In genomic region chr5:10579537-10580521, GRCh38 we compare ENCODE assay signal across 9 cellular contexts. TPM values are rescaled to one million over a fixed set of nuclear protein-coding genes. Genes with fewer than 3 reads are reported as not detected.
DNase-seq lines count a peak whose midpoint lies in the region; ATAC-seq and TF ChIP-seq lines count a peak whose summit lies in the region.
"Had no signal": no experiment of that assay in that cellular context is flagged by ENCODE, and none has a peak within 500 bp of the region (broad histone marks: within the 10 kb centered on the region; RNA-seq: fewer than 3 reads in every experiment).

No MANE protein-coding gene starts in this region.

- H2BK12ac ChIP-seq in mesenchymal stem cell (ENCODE audit: low read length in 2 of 2), result no peak overlapping the region

- no peak for DNase-seq in activated T-helper 2 cell treated with anti-CD3 and anti-CD28 coated beads, Interferon-gamma antibody, Interleukin-2, Interleukin-4, amounts not matched to agents 10 μg/mL and 5 μg/mL and 100 μg/mL, durations not matched to agents 14 hours and 24 hours and 36 hours (ENCODE audit: low spot score)
- DNase-seq in mesenchymal stem cell, result no peak
- DNase-seq in SJCRH30, result no peak
- no peak for DNase-seq in DMS153 treated with DMSO at 0.1 percent for 48 hours (lab: John Stamatoyannopoulos, UW; ENCODE audit: unreplicated experiment)
- no peak for DNase-seq in posterior vena cava (ENCODE audit: low spot score)
- DNase-seq: sigmoid colon had no signal

- H3K23ac ChIP-seq in mesenchymal stem cell (ENCODE audit: low read length in 2 of 2), result no peak overlapping the region

- H3K4me3 ChIP-seq in DOHH2 (ENCODE audit: low read length) (peak overlapping the region; percentile 60), mesenchymal stem cell (ENCODE audit: insufficient read depth in 1 of 2, low read depth in 1 of 2, low read length in 2 of 2) (no peak overlapping the region), SJCRH30 (no peak overlapping the region)
- H3K4me3 ChIP-seq: sigmoid colon had no signal

- peaks cover 9% of the 10 kb centered on the region; the same call in 1 of the 2 replicates for H3K27me3 ChIP-seq in DOHH2 (ENCODE audit: control insufficient read depth, low read length)
- no peaks in the 10 kb centered on the region for H3K27me3 ChIP-seq in mesenchymal stem cell (ENCODE audit: control insufficient read depth in 1 of 2, insufficient read depth in 1 of 2, low read length in 2 of 2)
- no peaks in the 10 kb centered on the region for H3K27me3 ChIP-seq in SJCRH30

- TF ChIP-seq CTCF in DOHH2 (IDR thresholded peaks at IDR 0.05; ENCODE audit: low read depth, low read length, poor library complexity, severe bottlenecking), result no peak

- H3K36me3 Mint-ChIP-seq in activated T-helper 2 cell treated with anti-CD3 and anti-CD28 coated beads, Interferon-gamma antibody, Interleukin-2, Interleukin-4, amounts not matched to agents 10 μg/mL and 5 μg/mL and 100 μg/mL, durations not matched to agents 14 hours and 24 hours and 36 hours (ENCODE audit: low read depth), result peaks cover 17% of the 10 kb centered on the region

- H2AK5ac ChIP-seq in mesenchymal stem cell (ENCODE audit: low read length, severe bottlenecking), result no peak overlapping the region

- H2AFZ ChIP-seq in mesenchymal stem cell (ENCODE audit: low read depth, low read length), result no peak overlapping the region

- intact Hi-C loops in activated T-helper 2 cell treated with anti-CD3 and anti-CD28 coated beads, Interferon-gamma antibody, Interleukin-2, Interleukin-4, amounts not matched to agents 10 μg/mL and 5 μg/mL and 100 μg/mL, durations not matched to agents 14 hours and 24 hours and 36 hours (cut with micrococcal nuclease), result loop anchor here (1.0 to 2.0 kb wide), 3 partner anchors 15 to 55 kb away; partner anchors contain the start of gene ANKRD33B
- intact Hi-C loops in posterior vena cava (cut with DNase I), result no loop called here

- H3K4me2 ChIP-seq in DOHH2 (ENCODE audit: low read length) (peak overlapping the region; percentile 84), mesenchymal stem cell (ENCODE audit: low read length, poor library complexity, severe bottlenecking) (no peak overlapping the region)

- no peak overlapping the region for H2BK120ac ChIP-seq in mesenchymal stem cell (ENCODE audit: low read depth, low read length)

- ATAC-seq in GM19035 (IDR thresholded peaks at IDR 0.05; ENCODE audit: unreplicated experiment) (peak; percentile 52), HG03060 (IDR thresholded peaks at IDR 0.05; ENCODE audit: low read depth, unreplicated experiment) (peak; percentile 27)

- peak overlapping the region; percentile 47 for H3K27ac Mint-ChIP-seq in activated T-helper 2 cell treated with anti-CD3 and anti-CD28 coated beads, Interferon-gamma antibody, Interleukin-2, Interleukin-4, amounts not matched to agents 10 μg/mL and 5 μg/mL and 100 μg/mL, durations not matched to agents 14 hours and 24 hours and 36 hours

- no peak overlapping the region for H4K91ac ChIP-seq in mesenchymal stem cell (ENCODE audit: low read length)

- no peak overlapping the region for H3K9ac ChIP-seq in mesenchymal stem cell (ENCODE audit: low read length)

- H3K27me3 Mint-ChIP-seq in activated T-helper 2 cell treated with anti-CD3 and anti-CD28 coated beads, Interferon-gamma antibody, Interleukin-2, Interleukin-4, amounts not matched to agents 10 μg/mL and 5 μg/mL and 100 μg/mL, durations not matched to agents 14 hours and 24 hours and 36 hours (ENCODE audit: low read depth), result peaks cover 5% of the 10 kb centered on the region

- H3K14ac ChIP-seq in mesenchymal stem cell (ENCODE audit: low read length in 2 of 2), result no peak overlapping the region

- H3K4me1 ChIP-seq in DOHH2 (ENCODE audit: control insufficient read depth, low read length), result peaks cover 84% of the 10 kb centered on the region
- H3K4me1 ChIP-seq in mesenchymal stem cell (ENCODE audit: control insufficient read depth, insufficient read depth, low read depth, low read length), result peaks cover 10% of the 10 kb centered on the region
- peaks cover 16% of the 10 kb centered on the region for H3K4me1 ChIP-seq in SJCRH30

- H3K36me3 ChIP-seq in DOHH2 (ENCODE audit: control insufficient read depth, low read length), result no peaks in the 10 kb centered on the region
- H3K36me3 ChIP-seq in mesenchymal stem cell (ENCODE audit: control insufficient read depth in 1 of 2, insufficient read depth in 2 of 2, low read depth in 1 of 2, low read length in 2 of 2), result peaks cover 0 to 10% of the 10 kb centered on the region in 2 experiments
- H3K36me3 ChIP-seq in SJCRH30, result no peaks in the 10 kb centered on the region
- H3K36me3 ChIP-seq: sigmoid colon had no signal

- H3K4me3 Mint-ChIP-seq in activated T-helper 2 cell treated with anti-CD3 and anti-CD28 coated beads, Interferon-gamma antibody, Interleukin-2, Interleukin-4, amounts not matched to agents 10 μg/mL and 5 μg/mL and 100 μg/mL, durations not matched to agents 14 hours and 24 hours and 36 hours (ENCODE audit: low read depth), result peak overlapping the region; percentile 35

- H3K27ac ChIP-seq in DOHH2 (ENCODE audit: low read depth, low read length) (peak overlapping the region; percentile 42), mesenchymal stem cell (ENCODE audit: low read length, poor library complexity, severe bottlenecking) (no peak overlapping the region), SJCRH30 (no peak overlapping the region)
- H3K27ac ChIP-seq: sigmoid colon had no signal

- no peak overlapping the region for H3K18ac ChIP-seq in mesenchymal stem cell (ENCODE audit: low read depth in 1 of 2, low read length in 2 of 2)

- peaks cover 7% of the 10 kb centered on the region for H3F3A ChIP-seq in DOHH2 (ENCODE audit: control insufficient read depth, insufficient read depth)

- 90% methylated on average over 6 of the region's 8 CpGs for WGBS in mesenchymal stem cell

- no peaks in the 10 kb centered on the region for H3K79me2 ChIP-seq in DOHH2 (ENCODE audit: control insufficient read depth, low read length)

- H2BK5ac ChIP-seq in mesenchymal stem cell (ENCODE audit: low read depth, low read length, poor library complexity, severe bottlenecking), result no peak overlapping the region

- H3K9me2 ChIP-seq in DOHH2 (replicated peaks; ENCODE audit: control insufficient read depth, low read length), result no peaks in the 10 kb centered on the region

- peaks cover 45% of the 10 kb centered on the region for H3K79me1 ChIP-seq in mesenchymal stem cell (replicated peaks; ENCODE audit: low read length, poor library complexity, severe bottlenecking)

- no peaks in the 10 kb centered on the region for H3K9me3 Mint-ChIP-seq in activated T-helper 2 cell treated with anti-CD3 and anti-CD28 coated beads, Interferon-gamma antibody, Interleukin-2, Interleukin-4, amounts not matched to agents 10 μg/mL and 5 μg/mL and 100 μg/mL, durations not matched to agents 14 hours and 24 hours and 36 hours

- peaks cover 71% of the 10 kb centered on the region for H3K4me1 Mint-ChIP-seq in activated T-helper 2 cell treated with anti-CD3 and anti-CD28 coated beads, Interferon-gamma antibody, Interleukin-2, Interleukin-4, amounts not matched to agents 10 μg/mL and 5 μg/mL and 100 μg/mL, durations not matched to agents 14 hours and 24 hours and 36 hours (ENCODE audit: low read depth)

- no peaks in the 10 kb centered on the region for H4K20me1 ChIP-seq in DOHH2 (ENCODE audit: control insufficient read depth, insufficient read depth, low read depth, low read length)

- H3K4ac ChIP-seq in mesenchymal stem cell (ENCODE audit: low read depth in 1 of 2, low read length in 2 of 2), result no peak overlapping the region

- H2BK15ac ChIP-seq in mesenchymal stem cell (ENCODE audit: low read depth, poor library complexity, severe bottlenecking), result no peak overlapping the region

- H3K9me3 ChIP-seq in DOHH2 (ENCODE audit: control insufficient read depth, insufficient read depth, low read length) (no peaks in the 10 kb centered on the region), mesenchymal stem cell (ENCODE audit: control insufficient read depth, low read length) (no peaks in the 10 kb centered on the region), SJCRH30 (replicated peaks) (no peaks in the 10 kb centered on the region)
- H3K9me3 ChIP-seq: sigmoid colon had no signal

- no peak overlapping the region for H4K8ac ChIP-seq in mesenchymal stem cell (ENCODE audit: low read length)

RNA-seq across cellular contexts. Expression of gene ANKRD33B, which starts 16.0 kb away (rescaled TPM):
- total RNA-seq in activated T-helper 2 cell treated with anti-CD3 and anti-CD28 coated beads, Interferon-gamma antibody, Interleukin-2, Interleukin-4, amounts not matched to agents 10 μg/mL and 5 μg/mL and 100 μg/mL, durations not matched to agents 14 hours and 24 hours and 36 hours, result 31.1 and 31.5 TPM in 2 replicates
- polyA plus RNA-seq in mesenchymal stem cell (2013, experiment 1 of 2), result 0.64 TPM
- 0.71 TPM for polyA plus RNA-seq in mesenchymal stem cell (2013, experiment 2 of 2)
- 3.5 and 4.0 TPM in 2 replicates for total RNA-seq in SJCRH30 (2014; rRNA removed; shearing (Covaris generic))
- total RNA-seq in posterior vena cava, result 1 to 10 TPM; 3.3 to 3.9 TPM
